ENCODE assay signal across 14 cellular contexts in genomic region chr2:45714679-45715078, GRCh38.
A peak's percentile ranks its signal among the peaks of the same experiment; 100 is the strongest.
DNase-seq lines count a peak whose midpoint lies in the region; ATAC-seq and TF ChIP-seq lines count a peak whose summit lies in the region.
"Had no signal": no experiment of that assay in that cellular context is flagged by ENCODE, and none has a peak within 500 bp of the region (broad histone marks: within the 10 kb centered on the region; RNA-seq: fewer than 3 reads in every experiment).

No MANE protein-coding gene starts in this region.

- intact Hi-C loops in breast epithelium (cut with DNase I; ENCODE audit: low total_unique reads) (loop anchor here (2.0 kb wide), 1 partner anchor 60 kb away; no protein-coding TSS in a partner anchor), MCF 10A (cut with micrococcal nuclease) (no loop called here), PC-9 (cut with micrococcal nuclease; ENCODE audit: unreplicated experiment) (no loop called here)

- no peaks in the 10 kb centered on the region for H3K9me2 ChIP-seq in PC-9 (ENCODE audit: insufficient read depth)

- H3K36me3 ChIP-seq in breast epithelium (no peaks in the 10 kb centered on the region), PC-9 (ENCODE audit: low read depth) (no peaks in the 10 kb centered on the region)

- H3K4me3 ChIP-seq in breast epithelium (no peak overlapping the region), PC-9 (no peak overlapping the region)
- H3K4me3 ChIP-seq: BLaER1 treated with 17β-estradiol and CSF1 and Interleukin-3, amounts not matched to agents 10 nM and 100 nM had no signal

- no peak overlapping the region for H3K4me2 ChIP-seq in PC-9

- TF ChIP-seq CTCF in breast epithelium (IDR thresholded peaks at IDR 0.05) (no peak), MCF 10A (IDR thresholded peaks at IDR 0.05; ENCODE audit: unreplicated experiment) (no peak), PC-9 (conservative IDR thresholded peaks at IDR 0.05) (no peak)

- H3K27ac Mint-ChIP-seq in MCF 10A (ENCODE audit: low read depth, unreplicated experiment) (no peak overlapping the region), naive B cell (peak overlapping the region in 4 of 6 donors; percentile 31 to 94 (median 59))
- H3K27ac Mint-ChIP-seq: CD4-positive, CD25-positive, alpha-beta regulatory T cell had no signal

- H3K79me2 ChIP-seq in PC-9 (ENCODE audit: low read depth), result peaks cover 5% of the 10 kb centered on the region; the same call in 1 of the 2 replicates

- CTCF ChIA-PET in MCF 10A (lab: Yijun Ruan, JAX) (interaction anchor here (1.5 kb wide), 1 partner anchor 15 kb away, joined by 4 read pairs; no protein-coding TSS in a partner anchor), PC-9 (lab: Charles Lee) (no interaction called here)

- H3K4me1 ChIP-seq in breast epithelium, result no peaks in the 10 kb centered on the region
- H3K4me1 ChIP-seq in PC-9 (replicated peaks; ENCODE audit: insufficient read depth), result no peaks in the 10 kb centered on the region

- H3K9me3 ChIP-seq in breast epithelium (no peaks in the 10 kb centered on the region), PC-9 (ENCODE audit: insufficient read depth, low read depth) (no peaks in the 10 kb centered on the region)

- H2AFZ ChIP-seq in PC-9, result no peak overlapping the region

- no peaks in the 10 kb centered on the region for H3F3A ChIP-seq in PC-9 (ENCODE audit: insufficient read depth, low read depth)

- H3K4me1 Mint-ChIP-seq in MCF 10A (ENCODE audit: insufficient read depth, unreplicated experiment) (no peaks in the 10 kb centered on the region), naive B cell (peaks cover 62 to 98% (median 83%) of the 10 kb centered on the region in 3 donors)

- no peak for TF ChIP-seq POLR2A in breast epithelium (IDR thresholded peaks at IDR 0.05)

- no peaks in the 10 kb centered on the region for H3K27me3 Mint-ChIP-seq in MCF 10A (ENCODE audit: insufficient read depth, unreplicated experiment)
- H3K27me3 Mint-ChIP-seq in naive B cell, result no peaks in the 10 kb centered on the region

- H3K27me3 ChIP-seq in breast epithelium (no peaks in the 10 kb centered on the region), PC-9 (ENCODE audit: insufficient read depth, low read depth) (no peaks in the 10 kb centered on the region)
- H3K27me3 ChIP-seq: BLaER1 treated with 17β-estradiol and CSF1 and Interleukin-3, amounts not matched to agents 10 nM and 100 nM had no signal

- H3K27ac ChIP-seq in breast epithelium (peak overlapping the region; percentile 44 to 46), PC-9 (no peak overlapping the region)

- H3K36me3 Mint-ChIP-seq in MCF 10A (ENCODE audit: insufficient read depth, unreplicated experiment) (no peaks in the 10 kb centered on the region), naive B cell (peaks cover 4 to 30% of the 10 kb centered on the region in 2 donors)

- POLR2A ChIA-PET in MCF 10A (lab: Yijun Ruan, JAX) (no interaction called here), PC-9 (lab: Charles Lee; ENCODE audit: unreplicated experiment) (no interaction called here)

- ATAC-seq in naive B cell (ENCODE audit: low read depth in 2 of 2) (no peak), GM21515 (IDR thresholded peaks at IDR 0.05; ENCODE audit: unreplicated experiment) (no peak), HG02981 (IDR thresholded peaks at IDR 0.05; ENCODE audit: unreplicated experiment) (no peak)
- ATAC-seq: HCT116 had no signal

- DNase-seq in breast epithelium (ENCODE audit: low spot score in 2 of 2), result peak in 1 of 2 donors; percentile 80
- DNase-seq in MCF 10A (ENCODE audit: unreplicated experiment), result no peak
- peak; percentile 20 to 45 for DNase-seq in PC-9
- no peak for DNase-seq in naive B cell
- no peak for DNase-seq in NCI-H226
- DNase-seq: 8988T; AML-193; CD4-positive, CD25-positive, alpha-beta regulatory T cell; DMS53; IMR-90 had no signal

- no peaks in the 10 kb centered on the region for H4K20me1 ChIP-seq in PC-9 (ENCODE audit: insufficient read depth)

- no peak overlapping the region for H3K4me3 Mint-ChIP-seq in MCF 10A (ENCODE audit: unreplicated experiment)
- H3K4me3 Mint-ChIP-seq in naive B cell, result no peak overlapping the region
- H3K4me3 Mint-ChIP-seq: CD4-positive, CD25-positive, alpha-beta regulatory T cell had no signal

- peaks cover 8% of the 10 kb centered on the region for H3K9me3 Mint-ChIP-seq in MCF 10A (ENCODE audit: unreplicated experiment)
- peaks cover 0 to 8% (median 4%) of the 10 kb centered on the region in 7 donors for H3K9me3 Mint-ChIP-seq in naive B cell

- no TSS peak for BruUV-seq in MCF 10A (replicated peaks; lab: Mats Ljungman, UMichigan)
- no TSS peak for BruUV-seq in PC-9 (replicated peaks; lab: Mats Ljungman, UMichigan)

Comparison
In these comparisons a context has a peak if more than half of its experiments do, and no peak if none do; other contexts are left out.
1. DNase-seq: peak in PC-9 (2 of 2); none in MCF 10A (single experiment), naive B cell (single experiment) and NCI-H226 (single experiment).